In genomic region chr1:27940297-27940696, GRCh38 we compare ENCODE assay signal across 8 cellular contexts. TPM values are rescaled to one million over a fixed set of nuclear protein-coding genes. Genes with fewer than 3 reads are reported as not detected.
DNase-seq lines count a peak whose midpoint lies in the region; ATAC-seq, FAIRE-seq and TF ChIP-seq lines count a peak whose summit lies in the region.

No MANE protein-coding gene starts in this region.

- H3K18ac ChIP-seq in H1 (ENCODE audit: extremely low read depth, low read length): peak overlapping the region; percentile 32; the same call in 1 of the 2 replicates

- H4K91ac ChIP-seq in H1 (replicated peaks; ENCODE audit: insufficient read length, low read length): no peak overlapping the region

- H3K23ac ChIP-seq in H1 (ENCODE audit: insufficient read length): no peak overlapping the region

- no peaks in the 10 kb centered on the region for H3K9me2 ChIP-seq in Loucy (replicated peaks; ENCODE audit: low read depth, low read length)

- H3K4me3 Mint-ChIP-seq in osteocyte (ENCODE audit: unreplicated experiment): no peak overlapping the region

- TF ChIP-seq CTCF in Loucy (conservative IDR thresholded peaks at IDR 0.05; ENCODE audit: low read length): peak; percentile 77
- TF ChIP-seq CTCF in H1 (IDR thresholded peaks at IDR 0.05; ENCODE audit: control extremely low read depth in 1 of 3, insufficient read depth in 1 of 3, low read depth in 1 of 3, low read length in 3 of 3): peak; percentile 40 to 52 (median 43); a peak in 3 of 4 replicates
- TF ChIP-seq CTCF in osteocyte (IDR thresholded peaks at IDR 0.05): peak; percentile 21

- no peak for TF ChIP-seq EP300 in H1 (IDR thresholded peaks at IDR 0.05; ENCODE audit: borderline replicate concordance in 1 of 2, low read depth in 2 of 2, low read length in 2 of 2)

- H3K79me2 ChIP-seq in Loucy (ENCODE audit: insufficient read depth, low read length): no peaks in the 10 kb centered on the region
- peaks cover 0 to 26% of the 10 kb centered on the region in 2 experiments; a peak in 3 of 4 replicates for H3K79me2 ChIP-seq in H1 (ENCODE audit: control insufficient read depth in 1 of 2, insufficient read depth in 2 of 2, low read length in 2 of 2)

- H4K5ac ChIP-seq in H1 (ENCODE audit: insufficient read length, low read depth, low read length): no peak overlapping the region

- H4K20me1 ChIP-seq in Loucy (ENCODE audit: insufficient read depth, low read length, poor library complexity, severe bottlenecking) (no peaks in the 10 kb centered on the region), H1 (replicated peaks in 1 of 2; ENCODE audit: control insufficient read depth in 1 of 2, insufficient read depth in 2 of 2, low read length in 2 of 2) (peaks cover 0 to 10% of the 10 kb centered on the region in 2 experiments)

- TF ChIP-seq RAD21 in H1 (IDR thresholded peaks at IDR 0.05 in 1 of 2, conservative IDR thresholded peaks at IDR 0.05 in 1 of 2; ENCODE audit: low read depth in 2 of 2, low read length in 2 of 2): peak; percentile 35 to 55; a peak in 3 of 4 replicates

- no peak for ATAC-seq in HG03025 (IDR thresholded peaks at IDR 0.05; ENCODE audit: low FRiP score, unreplicated experiment)

- no peak overlapping the region for H2BK120ac ChIP-seq in H1 (replicated peaks; ENCODE audit: low read depth, low read length)

- H3K4ac ChIP-seq in H1 (replicated peaks; ENCODE audit: insufficient read length, low read depth, low read length): peak overlapping the region; percentile 36

- H2BK15ac ChIP-seq in H1 (ENCODE audit: low read length): peak overlapping the region; percentile 72; the same call in 1 of the 2 replicates

- CTCF ChIA-PET in H1 (lab: Charles Lee; ENCODE audit: partially characterized antibody): interaction anchor here (0.5 to 5.3 kb wide), 21 partner anchors 8 to 282 kb away, joined by 3 to 46 read pairs (median 5); partner anchors contain the start of gene XKR8

- H3K36me3 ChIP-seq in Loucy (ENCODE audit: insufficient read depth, low read length): no peaks in the 10 kb centered on the region
- peaks cover 0 to 15% (median 9%) of the 10 kb centered on the region in 4 experiments; a peak in 7 of 8 replicates for H3K36me3 ChIP-seq in H1 (ENCODE audit: control insufficient read depth in 2 of 4, insufficient read depth in 4 of 4, low read length in 3 of 4)

- H3K27me3 Mint-ChIP-seq in osteocyte (ENCODE audit: unreplicated experiment): peaks cover 15% of the 10 kb centered on the region

- no peak overlapping the region for H2AK5ac ChIP-seq in H1 (ENCODE audit: low read depth, low read length)

- no peaks in the 10 kb centered on the region for H3K9me3 ChIP-seq in Loucy (ENCODE audit: insufficient read depth, low read depth, low read length)
- H3K9me3 ChIP-seq in H1 (ENCODE audit: insufficient read depth in 2 of 2, low read depth in 1 of 2, low read length in 1 of 2): no peaks in the 10 kb centered on the region

- H2AFZ ChIP-seq in Loucy (ENCODE audit: low read length): peak overlapping the region; percentile 38; the same call in 1 of the 2 replicates
- H2AFZ ChIP-seq in H1 (ENCODE audit: low read length): no peak overlapping the region

- H3K4me1 ChIP-seq in Loucy (ENCODE audit: insufficient read depth, low read length, poor library complexity, severe bottlenecking) (peaks cover 3% of the 10 kb centered on the region), H1 (replicated peaks in 1 of 4; ENCODE audit: control insufficient read depth in 3 of 4, insufficient read depth in 4 of 4, low read length in 3 of 4) (peaks cover 16 to 25% (median 19%) of the 10 kb centered on the region in 4 experiments)

- TF ChIP-seq POLR2A in H1 (IDR thresholded peaks at IDR 0.05; ENCODE audit: control extremely low read depth in 1 of 2, low read depth in 2 of 2, low read length in 2 of 2): no peak

- H3K4me1 Mint-ChIP-seq in osteocyte (ENCODE audit: unreplicated experiment): peaks cover 2% of the 10 kb centered on the region

- H3K56ac ChIP-seq in H1 (replicated peaks; ENCODE audit: insufficient read length, low read depth, low read length): no peak overlapping the region

- H3K27ac Mint-ChIP-seq in osteocyte (ENCODE audit: unreplicated experiment): no peak overlapping the region

- no peaks in the 10 kb centered on the region for H3K36me3 Mint-ChIP-seq in osteocyte (ENCODE audit: unreplicated experiment)

- H3K23me2 ChIP-seq in H1 (ENCODE audit: low read depth, low read length): peaks cover 7% of the 10 kb centered on the region

- 58% methylated on average over 6 of the region's 6 CpGs; no CpG with 5 or more reads in 1 of the 2 experiments for WGBS in H1 (ENCODE audit: extremely low coverage in 1 of 2, insufficient coverage in 1 of 2, insufficient read length in 1 of 2, insufficient replicate concordance in 2 of 2, low coverage in 1 of 2, low lambda C conversion rate in 2 of 2, missing lambda C conversion rate in 1 of 2), 2 experiments

- H3K14ac ChIP-seq in H1 (ENCODE audit: insufficient read length): no peak overlapping the region

- no peak overlapping the region for H3K27ac ChIP-seq in H1 (ENCODE audit: low read depth, low read length)

- H3K4me2 ChIP-seq in Loucy (ENCODE audit: low read depth, low read length, poor library complexity, severe bottlenecking) (no peak overlapping the region), H1 (ENCODE audit: insufficient read depth in 1 of 2, low read depth in 2 of 2, low read length in 2 of 2) (no peak overlapping the region)

- H3K79me1 ChIP-seq in H1 (ENCODE audit: low read depth, low read length): peaks cover 17% of the 10 kb centered on the region; the same call in 1 of the 2 replicates

- 0 out of 2 replicates have a peak overlapping the region, but pooled peaks have one; percentile 75 for H2BK12ac ChIP-seq in H1 (ENCODE audit: low read depth, low read length)

- peak; percentile 59 for DNase-seq in COLO668 (lab: John Stamatoyannopoulos, UW; ENCODE audit: unreplicated experiment)
- peak; percentile 80 to 84 for DNase-seq in activated CD4-positive, alpha-beta T cell treated with anti-CD3 and anti-CD28 coated beads, Interleukin-2, amount 50 U/mL, for 48 hours
- DNase-seq in H1 (ENCODE audit: low read depth in 1 of 2, low spot score in 2 of 2): peak in 1 of 2 experiments; percentile 73
- no peak for DNase-seq in osteocyte (ENCODE audit: extremely low spot score, unreplicated experiment)
- DNase-seq in NCI-H526 treated with DMSO at 0.1 percent for 48 hours (lab: John Stamatoyannopoulos, UW): no peak
- no peak for DNase-seq in NCI-H524 (lab: John Stamatoyannopoulos, UW)

- H3F3A ChIP-seq in Loucy (ENCODE audit: low read depth): no peaks in the 10 kb centered on the region

- H3K9me3 Mint-ChIP-seq in osteocyte (ENCODE audit: unreplicated experiment): no peaks in the 10 kb centered on the region

- H3K9ac ChIP-seq in Loucy (ENCODE audit: low read depth, low read length, poor library complexity, severe bottlenecking) (no peak overlapping the region), H1 (replicated peaks in 1 of 4; ENCODE audit: extremely low read depth in 1 of 4, low read depth in 3 of 4, low read length in 3 of 4) (no peak overlapping the region)

- POLR2A ChIA-PET in H1 (lab: Charles Lee; ENCODE audit: partially characterized antibody): interaction anchor here (0.7 to 3.1 kb wide), 5 partner anchors 10 to 54 kb away, joined by 3 to 10 read pairs (median 3); partner anchors contain the start of gene XKR8

- FAIRE-seq in H1 (lab: Jason Lieb, UNC): no peak

- H2BK20ac ChIP-seq in H1 (ENCODE audit: low read length): no peak overlapping the region

- H2BK5ac ChIP-seq in H1 (ENCODE audit: low read depth, low read length): peak overlapping the region; percentile 88

- H4K8ac ChIP-seq in H1 (ENCODE audit: extremely low read depth, insufficient read depth, low read length): no peak overlapping the region; the same call in 1 of the 2 replicates

- H3K27me3 ChIP-seq in Loucy (ENCODE audit: insufficient read depth, low read length, poor library complexity, severe bottlenecking): no peaks in the 10 kb centered on the region
- H3K27me3 ChIP-seq in H1 (replicated peaks in 1 of 4; ENCODE audit: control insufficient read depth in 3 of 4, extremely low read depth in 1 of 4, insufficient read depth in 3 of 4, low read length in 3 of 4): no peaks in the 10 kb centered on the region

- no peak overlapping the region for H3K4me3 ChIP-seq in Loucy (ENCODE audit: low read length, poor library complexity, severe bottlenecking)
- no peak overlapping the region for H3K4me3 ChIP-seq in H1 (ENCODE audit: extremely low read depth in 1 of 4, insufficient read depth in 2 of 4, low read depth in 3 of 4, low read length in 4 of 4)

RNA-seq across cellular contexts. Expression of gene SMPDL3B, which starts 5.5 kb away (rescaled TPM):
- total RNA-seq in H1 (2021; fragmentation: NEBNext Ultra II Directional; extraction: Animal tissue kit (Norgen Biotek cat#: 25700)): 53.1 and 54.7 TPM in 2 replicates
- polyA plus RNA-seq in H1 (2011; rRNA removed): 143 and 157 TPM in 2 replicates
- polyA plus RNA-seq in H1 (2011; cell fraction: cytosol; rRNA removed): 133 TPM
- polyA plus RNA-seq in H1 (2011; cell fraction: nucleus; rRNA removed): 133 TPM
- polyA plus RNA-seq in H1 (2012, experiment 1 of 2): 74.6 to 78.0 TPM (median 76.4 TPM) in 4 replicates
- 82.8 TPM for polyA plus RNA-seq in H1 (2012, experiment 2 of 2)
- 77.8 TPM for polyA plus RNA-seq in H1 (2013, experiment 1 of 2)
- 79.8 TPM for polyA plus RNA-seq in H1 (2013, experiment 2 of 2)
- 82.2 and 90.3 TPM in 2 replicates for polyA minus RNA-seq in H1 (2011; rRNA and poly(A)+ RNA removed)
- 41.0 TPM for polyA minus RNA-seq in H1 (2011; cell fraction: cytosol; rRNA and poly(A)+ RNA removed)
- polyA minus RNA-seq in H1 (2011; cell fraction: nucleus; rRNA and poly(A)+ RNA removed): 29.7 TPM
- total RNA-seq in osteocyte: not detected in 2 replicates

RNA-seq across cellular contexts. Expression of gene XKR8, which starts 19.5 kb away (rescaled TPM):
- 13.8 and 14.2 TPM in 2 replicates for total RNA-seq in H1 (2021; fragmentation: NEBNext Ultra II Directional; extraction: Animal tissue kit (Norgen Biotek cat#: 25700))
- polyA plus RNA-seq in H1 (2011; rRNA removed): 16.3 and 20.0 TPM in 2 replicates
- 15.2 TPM for polyA plus RNA-seq in H1 (2011; cell fraction: cytosol; rRNA removed)
- polyA plus RNA-seq in H1 (2011; cell fraction: nucleus; rRNA removed): 15.8 TPM
- polyA plus RNA-seq in H1 (2012, experiment 1 of 2): 8.1 to 13.0 TPM (median 12.5 TPM) in 4 replicates
- 20.2 TPM for polyA plus RNA-seq in H1 (2012, experiment 2 of 2)
- 16.0 TPM for polyA plus RNA-seq in H1 (2013, experiment 1 of 2)
- 16.9 TPM for polyA plus RNA-seq in H1 (2013, experiment 2 of 2)
- 8.9 and 11.6 TPM in 2 replicates for polyA minus RNA-seq in H1 (2011; rRNA and poly(A)+ RNA removed)
- polyA minus RNA-seq in H1 (2011; cell fraction: cytosol; rRNA and poly(A)+ RNA removed): 13.2 TPM
- 9.8 TPM for polyA minus RNA-seq in H1 (2011; cell fraction: nucleus; rRNA and poly(A)+ RNA removed)
- 3.8 and 3.9 TPM in 2 replicates for total RNA-seq in osteocyte

RNA-seq across cellular contexts. Expression of gene RPA2, which starts 25.9 kb away (rescaled TPM):
- 53.4 TPM in 2 replicates for total RNA-seq in H1 (2021; fragmentation: NEBNext Ultra II Directional; extraction: Animal tissue kit (Norgen Biotek cat#: 25700))
- polyA plus RNA-seq in H1 (2011; rRNA removed): 35.7 and 56.3 TPM in 2 replicates
- polyA plus RNA-seq in H1 (2011; cell fraction: cytosol; rRNA removed): 61.4 TPM
- 88.9 TPM for polyA plus RNA-seq in H1 (2011; cell fraction: nucleus; rRNA removed)
- polyA plus RNA-seq in H1 (2012, experiment 1 of 2): 61.5 to 86.3 TPM (median 65.9 TPM) in 4 replicates
- 28.7 TPM for polyA plus RNA-seq in H1 (2012, experiment 2 of 2)
- 38.9 TPM for polyA plus RNA-seq in H1 (2013, experiment 1 of 2)
- 40.2 TPM for polyA plus RNA-seq in H1 (2013, experiment 2 of 2)
- polyA minus RNA-seq in H1 (2011; rRNA and poly(A)+ RNA removed): 24.2 and 40.5 TPM in 2 replicates
- polyA minus RNA-seq in H1 (2011; cell fraction: cytosol; rRNA and poly(A)+ RNA removed): 19.8 TPM
- polyA minus RNA-seq in H1 (2011; cell fraction: nucleus; rRNA and poly(A)+ RNA removed): 23.7 TPM
- 20.4 and 21.3 TPM in 2 replicates for total RNA-seq in osteocyte

Comparison
In these comparisons a context has a peak if more than half of its experiments do, and no peak if none do; other contexts are left out.
1. DNase-seq: peak in COLO668 (single experiment) and activated CD4-positive, alpha-beta T cell treated with anti-CD3 and anti-CD28 coated beads, Interleukin-2, amount 50 U/mL, for 48 hours (2 of 2); none in osteocyte (single experiment), NCI-H526 treated with DMSO at 0.1 percent for 48 hours (single experiment) and NCI-H524 (0 of 2).
2. CTCF ChIP-seq: peak in every context shown above with its lines; median percentile 77 in Loucy; 43 in H1; 21 in osteocyte.
3. RNA of gene SMPDL3B, which starts 5.5 kb away (total RNA-seq): 53.1 to 54.7 TPM in H1; not detected in osteocyte; every median in the first group is over 10 times any median in the second.